In the genomic region with DNA sequence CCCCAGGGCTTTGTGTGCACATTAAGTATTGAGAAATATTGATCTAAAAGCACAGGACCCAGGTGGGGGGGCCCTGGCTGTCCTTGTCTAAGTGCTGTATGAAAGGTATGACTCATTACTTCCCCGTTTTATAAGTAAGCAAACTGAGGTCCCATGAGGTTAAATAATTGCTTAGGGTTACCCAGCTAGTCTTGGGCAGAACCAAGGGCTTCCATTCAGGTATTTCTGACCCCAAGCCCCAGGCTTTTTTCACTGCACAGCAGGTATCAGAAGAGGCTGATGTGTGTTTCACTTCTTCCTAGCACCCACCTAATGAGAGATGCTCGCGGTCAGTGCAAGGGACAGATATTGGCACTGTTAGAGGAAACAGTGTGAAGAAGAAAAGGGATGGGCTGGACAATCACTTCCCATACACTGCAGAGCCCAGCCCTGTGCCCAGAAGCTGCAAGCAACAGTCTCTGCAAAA, we compare ENCODE assay signal across 8 cellular contexts. TPM values are rescaled to one million over a fixed set of nuclear protein-coding genes. Genes with fewer than 3 reads are reported as not detected.
A peak's percentile ranks its signal among the peaks of the same experiment; 100 is the strongest.
DNase-seq lines count a peak whose midpoint lies in the region; ATAC-seq and TF ChIP-seq lines count a peak whose summit lies in the region.

No MANE protein-coding gene starts in this region.

- no peaks in the 10 kb centered on the region for H3K27me3 Mint-ChIP-seq in CD4-positive, CD25-positive, alpha-beta regulatory T cell

- no peaks in the 10 kb centered on the region for H3K9me3 ChIP-seq in CD4-positive, CD25-positive, alpha-beta regulatory T cell (ENCODE audit: control insufficient read depth in 2 of 2, low read length in 2 of 2)
- H3K9me3 ChIP-seq in body of pancreas (no peaks in the 10 kb centered on the region), prostate gland (no peaks in the 10 kb centered on the region)

- ATAC-seq in CD4-positive, CD25-positive, alpha-beta regulatory T cell (ENCODE audit: low read depth in 2 of 2), result peak in 1 of 2 donors; percentile 7
- ATAC-seq in GM21447 (IDR thresholded peaks at IDR 0.05; ENCODE audit: unreplicated experiment) (peak; percentile 52), body of pancreas (peak; percentile 70)

- H3K4me1 Mint-ChIP-seq in CD4-positive, CD25-positive, alpha-beta regulatory T cell, result peaks cover 27 to 100% (median 56%) of the 10 kb centered on the region in 4 donors

- H3K27me3 ChIP-seq in CD4-positive, CD25-positive, alpha-beta regulatory T cell (ENCODE audit: control insufficient read depth, insufficient read depth, low read length), result no peaks in the 10 kb centered on the region
- H3K27me3 ChIP-seq in body of pancreas (no peaks in the 10 kb centered on the region), prostate gland (replicated peaks; ENCODE audit: insufficient read depth) (no peaks in the 10 kb centered on the region), brain microvascular endothelial cell (replicated peaks) (no peaks in the 10 kb centered on the region)

- H3K27ac ChIP-seq in CD4-positive, CD25-positive, alpha-beta regulatory T cell (ENCODE audit: insufficient read depth, low read length, poor library complexity, severe bottlenecking), result peak overlapping the region; percentile 92
- peak overlapping the region; percentile 85 to 97 (median 91) for H3K27ac ChIP-seq in body of pancreas
- H3K27ac ChIP-seq in prostate gland, result peak overlapping the region; percentile 54 to 64
- no peak overlapping the region for H3K27ac ChIP-seq in brain microvascular endothelial cell

- peak in 2 of 3 donors; percentile 27 to 72 for DNase-seq in CD4-positive, CD25-positive, alpha-beta regulatory T cell
- DNase-seq in NCI-H69 (lab: John Stamatoyannopoulos, UW), result peak; percentile 38
- peak; percentile 86 to 94 (median 90) for DNase-seq in body of pancreas
- no peak for DNase-seq in prostate gland (ENCODE audit: low spot score)
- DNase-seq in brain microvascular endothelial cell, result no peak
- no peak for DNase-seq in SW 1271 (lab: John Stamatoyannopoulos, UW)
- no peak for DNase-seq in AG20443 (ENCODE audit: low spot score)

- peak overlapping the region; percentile 90 to 100 (median 97) for H3K27ac Mint-ChIP-seq in CD4-positive, CD25-positive, alpha-beta regulatory T cell

- WGBS in body of pancreas, 2 donors, result 4 to 8% methylated on average over 3 of the region's 3 CpGs
- 42% methylated on average over 3 of the region's 3 CpGs for WGBS in prostate gland

- TF ChIP-seq CTCF in body of pancreas (IDR thresholded peaks at IDR 0.05), result no peak
- no peak for TF ChIP-seq CTCF in prostate gland (IDR thresholded peaks at IDR 0.05)
- TF ChIP-seq CTCF in brain microvascular endothelial cell (IDR thresholded peaks at IDR 0.05; ENCODE audit: low read depth, low read length, missing control alignments), result no peak

- no peaks in the 10 kb centered on the region for H3K9me3 Mint-ChIP-seq in CD4-positive, CD25-positive, alpha-beta regulatory T cell

- peak overlapping the region; percentile 79 to 90 (median 86) for H3K4me3 Mint-ChIP-seq in CD4-positive, CD25-positive, alpha-beta regulatory T cell

- H3K4me3 ChIP-seq in CD4-positive, CD25-positive, alpha-beta regulatory T cell (ENCODE audit: low read depth, low read length), result peak overlapping the region; percentile 89
- H3K4me3 ChIP-seq in body of pancreas (no peak overlapping the region), prostate gland (no peak overlapping the region), brain microvascular endothelial cell (ENCODE audit: low read depth, low read length) (no peak overlapping the region)

- in situ Hi-C loops in brain microvascular endothelial cell (cut with HindIII; ENCODE audit: low pct_ligation_motif_present, low sequenced_read_pairs), result no loop called here

- H3K36me3 ChIP-seq in CD4-positive, CD25-positive, alpha-beta regulatory T cell (ENCODE audit: control insufficient read depth, insufficient read depth, low read length), result no peaks in the 10 kb centered on the region
- no peaks in the 10 kb centered on the region for H3K36me3 ChIP-seq in body of pancreas (replicated peaks in 1 of 2; ENCODE audit: insufficient read depth in 1 of 2, low read depth in 2 of 2)
- H3K36me3 ChIP-seq in prostate gland, result no peaks in the 10 kb centered on the region
- H3K36me3 ChIP-seq in brain microvascular endothelial cell (replicated peaks), result no peaks in the 10 kb centered on the region

- no peak for TF ChIP-seq POLR2A in body of pancreas (IDR thresholded peaks at IDR 0.05)
- no peak for TF ChIP-seq POLR2A in prostate gland (IDR thresholded peaks at IDR 0.05)

- peaks cover 93% of the 10 kb centered on the region for H3K4me1 ChIP-seq in CD4-positive, CD25-positive, alpha-beta regulatory T cell (ENCODE audit: control insufficient read depth, insufficient read depth, low read length, poor library complexity, severe bottlenecking)
- H3K4me1 ChIP-seq in body of pancreas, result peaks cover 83% of the 10 kb centered on the region
- peaks cover 14% of the 10 kb centered on the region for H3K4me1 ChIP-seq in prostate gland (replicated peaks)

- H3K36me3 Mint-ChIP-seq in CD4-positive, CD25-positive, alpha-beta regulatory T cell, result peaks cover 3% of the 10 kb centered on the region

- intact Hi-C loops in body of pancreas (cut with DNase I), result no loop called here
- intact Hi-C loops in prostate gland (cut with DNase I), result no loop called here

RNA-seq across cellular contexts. Expression of gene TC2N, which starts 4.7 kb away (rescaled TPM):
- 138 TPM for total RNA-seq in CD4-positive, CD25-positive, alpha-beta regulatory T cell
- 100 to 1,000 TPM in 1 of 4 donors, 10 to 100 TPM in 3; 68.8 to 113 (median 93.1) TPM for polyA plus RNA-seq in CD4-positive, CD25-positive, alpha-beta regulatory T cell
- total RNA-seq in body of pancreas (100 to 1,000 TPM; 105 to 168 TPM), prostate gland (10 to 100 TPM; 37.2 to 75.8 TPM)

Comparison
In these comparisons a context has a peak if more than half of its experiments do, and no peak if none do; other contexts are left out.
1. DNase-seq: peak in CD4-positive, CD25-positive, alpha-beta regulatory T cell (2 of 3), NCI-H69 (single experiment) and body of pancreas (4 of 4); none in prostate gland (single experiment), brain microvascular endothelial cell (single experiment), SW 1271 (0 of 2) and AG20443 (single experiment).